1 cellular context compared by ENCODE assay signal in the genomic region with DNA sequence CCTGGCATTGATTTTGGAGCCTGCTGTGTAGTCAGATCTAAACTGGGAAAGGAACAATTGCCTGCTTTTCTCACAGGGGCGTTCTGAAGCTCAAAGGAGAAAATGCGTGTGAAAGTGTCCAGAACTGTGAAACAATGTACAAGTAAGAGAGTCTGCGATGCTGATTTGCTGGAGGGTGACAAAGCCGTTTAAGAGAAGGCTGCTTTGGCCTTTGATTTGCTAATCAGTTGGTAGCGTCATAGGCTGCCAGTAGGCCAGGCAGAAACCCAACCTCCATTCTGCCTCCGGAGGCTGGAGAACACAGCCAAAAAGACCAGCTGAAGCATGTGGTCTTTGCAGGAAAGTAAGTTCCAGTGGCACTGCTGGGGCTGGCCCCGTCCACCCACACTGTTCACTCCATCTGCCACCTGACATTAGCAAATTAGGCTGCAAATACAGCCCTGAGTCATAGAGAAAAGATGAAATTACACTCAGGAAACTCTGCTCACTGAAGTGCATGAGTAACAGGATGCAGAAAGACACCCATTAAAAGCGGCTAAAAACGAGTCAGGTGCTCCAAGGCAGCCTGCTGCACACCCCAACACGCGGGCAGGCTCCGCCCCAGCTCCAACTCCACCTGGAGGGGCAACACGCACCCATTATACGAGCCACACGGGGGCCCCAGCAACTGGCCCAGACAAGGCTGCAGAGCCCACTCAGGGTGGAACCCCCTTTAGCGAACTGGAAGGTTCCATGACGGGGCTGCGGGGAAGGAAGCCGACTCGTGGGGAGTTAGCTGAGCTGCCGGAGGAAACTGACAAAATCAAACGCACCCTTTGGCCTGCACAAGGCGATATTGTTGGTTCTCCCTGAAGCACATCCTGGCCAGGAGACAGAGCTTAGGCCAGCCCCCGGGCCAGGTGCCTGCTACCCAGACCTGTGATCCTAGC.
A peak's percentile ranks its signal among the peaks of the same experiment; 100 is the strongest.
TF ChIP-seq lines count a peak whose summit lies in the region.

No MANE protein-coding gene starts in this region.

TF ChIP-seq in GM12878, 131 proteins besides CTCF, POLR2A, EP300 and RAD21 (continued from another document and continues in another):
- TF ChIP-seq, protein P1, sequence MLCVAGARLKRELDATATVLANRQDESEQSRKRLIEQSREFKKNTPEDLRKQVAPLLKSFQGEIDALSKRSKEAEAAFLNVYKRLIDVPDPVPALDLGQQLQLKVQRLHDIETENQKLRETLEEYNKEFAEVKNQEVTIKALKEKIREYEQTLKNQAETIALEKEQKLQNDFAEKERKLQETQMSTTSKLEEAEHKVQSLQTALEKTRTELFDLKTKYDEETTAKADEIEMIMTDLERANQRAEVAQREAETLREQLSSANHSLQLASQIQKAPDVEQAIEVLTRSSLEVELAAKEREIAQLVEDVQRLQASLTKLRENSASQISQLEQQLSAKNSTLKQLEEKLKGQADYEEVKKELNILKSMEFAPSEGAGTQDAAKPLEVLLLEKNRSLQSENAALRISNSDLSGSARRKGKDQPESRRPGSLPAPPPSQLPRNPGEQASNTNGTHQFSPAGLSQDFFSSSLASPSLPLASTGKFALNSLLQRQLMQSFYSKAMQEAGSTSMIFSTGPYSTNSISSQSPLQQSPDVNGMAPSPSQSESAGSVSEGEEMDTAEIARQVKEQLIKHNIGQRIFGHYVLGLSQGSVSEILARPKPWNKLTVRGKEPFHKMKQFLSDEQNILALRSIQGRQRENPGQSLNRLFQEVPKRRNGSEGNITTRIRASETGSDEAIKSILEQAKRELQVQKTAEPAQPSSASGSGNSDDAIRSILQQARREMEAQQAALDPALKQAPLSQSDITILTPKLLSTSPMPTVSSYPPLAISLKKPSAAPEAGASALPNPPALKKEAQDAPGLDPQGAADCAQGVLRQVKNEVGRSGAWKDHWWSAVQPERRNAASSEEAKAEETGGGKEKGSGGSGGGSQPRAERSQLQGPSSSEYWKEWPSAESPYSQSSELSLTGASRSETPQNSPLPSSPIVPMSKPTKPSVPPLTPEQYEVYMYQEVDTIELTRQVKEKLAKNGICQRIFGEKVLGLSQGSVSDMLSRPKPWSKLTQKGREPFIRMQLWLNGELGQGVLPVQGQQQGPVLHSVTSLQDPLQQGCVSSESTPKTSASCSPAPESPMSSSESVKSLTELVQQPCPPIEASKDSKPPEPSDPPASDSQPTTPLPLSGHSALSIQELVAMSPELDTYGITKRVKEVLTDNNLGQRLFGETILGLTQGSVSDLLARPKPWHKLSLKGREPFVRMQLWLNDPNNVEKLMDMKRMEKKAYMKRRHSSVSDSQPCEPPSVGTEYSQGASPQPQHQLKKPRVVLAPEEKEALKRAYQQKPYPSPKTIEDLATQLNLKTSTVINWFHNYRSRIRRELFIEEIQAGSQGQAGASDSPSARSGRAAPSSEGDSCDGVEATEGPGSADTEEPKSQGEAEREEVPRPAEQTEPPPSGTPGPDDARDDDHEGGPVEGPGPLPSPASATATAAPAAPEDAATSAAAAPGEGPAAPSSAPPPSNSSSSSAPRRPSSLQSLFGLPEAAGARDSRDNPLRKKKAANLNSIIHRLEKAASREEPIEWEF (IDR thresholded peaks at IDR 0.05; ENCODE audit: insufficient replicate concordance, low read depth, low read length), result no peak
- TF ChIP-seq JUND (IDR thresholded peaks at IDR 0.05; ENCODE audit: low read depth, low read length) (0 out of 2 replicates have a peak, but pooled peaks have one; percentile 58), FOXM1 (IDR thresholded peaks at IDR 0.05; ENCODE audit: low read depth, low read length) (peak; percentile 97), EGR1 (IDR thresholded peaks at IDR 0.05; ENCODE audit: borderline replicate concordance in 1 of 2, low read depth in 2 of 2, low read length in 2 of 2) (peak in 1 of 2 experiments; percentile 86; a peak in 1 of 3 replicates), SUZ12 (IDR thresholded peaks at IDR 0.05; ENCODE audit: unreplicated experiment) (no peak), NFIC (IDR thresholded peaks at IDR 0.05; ENCODE audit: low read depth, low read length) (peak; percentile 96), STAT1 (conservative IDR thresholded peaks at IDR 0.05) (no peak; the same call in 1 of the 2 replicates), MTA2 (IDR thresholded peaks at IDR 0.05; ENCODE audit: low read depth) (peak; percentile 95), SMARCA5 (IDR thresholded peaks at IDR 0.05) (no peak; the same call in 1 of the 2 replicates), PML (IDR thresholded peaks at IDR 0.05; ENCODE audit: low read length) (peak; percentile 83), HCFC1 (IDR thresholded peaks at IDR 0.05; ENCODE audit: low read length) (peak; percentile 31; the same call in 1 of the 2 replicates), ZNF24 (IDR thresholded peaks at IDR 0.05) (no peak), GABPA (IDR thresholded peaks at IDR 0.05; ENCODE audit: low read depth) (peak; percentile 66), POLR2AphosphoS2 (IDR thresholded peaks at IDR 0.05; ENCODE audit: low read depth, low read length) (peak; percentile 48; the same call in 1 of the 2 replicates), PAX8 (IDR thresholded peaks at IDR 0.05) (no peak), RB1 (IDR thresholded peaks at IDR 0.05; ENCODE audit: borderline replicate concordance) (peak; percentile 56; the same call in 1 of the 2 replicates), RELA (IDR thresholded peaks at IDR 0.05; ENCODE audit: borderline replicate concordance, partially characterized antibody) (peak; percentile 66), EED (IDR thresholded peaks at IDR 0.05; ENCODE audit: low read depth) (peak; percentile 91), CEBPB (IDR thresholded peaks at IDR 0.05; ENCODE audit: borderline replicate concordance in 1 of 2, low read depth in 2 of 2, low read length in 2 of 2) (peak in 1 of 2 experiments; percentile 83; a peak in 2 of 4 replicates), SPI1 (IDR thresholded peaks at IDR 0.05; ENCODE audit: borderline replicate concordance, insufficient read depth, low read depth, low read length) (0 out of 2 replicates have a peak, but pooled peaks have one; percentile 9), MYC (IDR thresholded peaks at IDR 0.05; ENCODE audit: insufficient read depth, insufficient read length, insufficient replicate concordance, low read length, severe bottlenecking) (peak; percentile 40), MEF2A (IDR thresholded peaks at IDR 0.05; ENCODE audit: insufficient read depth, low read depth, low read length) (peak; percentile 92; the same call in 1 of the 2 replicates), TAF1 (IDR thresholded peaks at IDR 0.05; ENCODE audit: borderline replicate concordance, low read depth, low read length) (peak; percentile 18; the same call in 1 of the 2 replicates), NR2C1 (IDR thresholded peaks at IDR 0.05) (no peak), MXI1 (IDR thresholded peaks at IDR 0.05; ENCODE audit: low read depth, low read length) (peak; percentile 64; the same call in 1 of the 2 replicates), IRF4 (IDR thresholded peaks at IDR 0.05; ENCODE audit: low read depth, low read length) (peak; percentile 1; the same call in 1 of the 2 replicates)
- TF ChIP-seq, protein P2, sequence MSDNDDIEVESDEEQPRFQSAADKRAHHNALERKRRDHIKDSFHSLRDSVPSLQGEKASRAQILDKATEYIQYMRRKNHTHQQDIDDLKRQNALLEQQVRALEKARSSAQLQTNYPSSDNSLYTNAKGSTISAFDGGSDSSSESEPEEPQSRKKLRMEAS (IDR thresholded peaks at IDR 0.05; ENCODE audit: low read depth, low read length), result peak; percentile 87
- TF ChIP-seq, protein P3, sequence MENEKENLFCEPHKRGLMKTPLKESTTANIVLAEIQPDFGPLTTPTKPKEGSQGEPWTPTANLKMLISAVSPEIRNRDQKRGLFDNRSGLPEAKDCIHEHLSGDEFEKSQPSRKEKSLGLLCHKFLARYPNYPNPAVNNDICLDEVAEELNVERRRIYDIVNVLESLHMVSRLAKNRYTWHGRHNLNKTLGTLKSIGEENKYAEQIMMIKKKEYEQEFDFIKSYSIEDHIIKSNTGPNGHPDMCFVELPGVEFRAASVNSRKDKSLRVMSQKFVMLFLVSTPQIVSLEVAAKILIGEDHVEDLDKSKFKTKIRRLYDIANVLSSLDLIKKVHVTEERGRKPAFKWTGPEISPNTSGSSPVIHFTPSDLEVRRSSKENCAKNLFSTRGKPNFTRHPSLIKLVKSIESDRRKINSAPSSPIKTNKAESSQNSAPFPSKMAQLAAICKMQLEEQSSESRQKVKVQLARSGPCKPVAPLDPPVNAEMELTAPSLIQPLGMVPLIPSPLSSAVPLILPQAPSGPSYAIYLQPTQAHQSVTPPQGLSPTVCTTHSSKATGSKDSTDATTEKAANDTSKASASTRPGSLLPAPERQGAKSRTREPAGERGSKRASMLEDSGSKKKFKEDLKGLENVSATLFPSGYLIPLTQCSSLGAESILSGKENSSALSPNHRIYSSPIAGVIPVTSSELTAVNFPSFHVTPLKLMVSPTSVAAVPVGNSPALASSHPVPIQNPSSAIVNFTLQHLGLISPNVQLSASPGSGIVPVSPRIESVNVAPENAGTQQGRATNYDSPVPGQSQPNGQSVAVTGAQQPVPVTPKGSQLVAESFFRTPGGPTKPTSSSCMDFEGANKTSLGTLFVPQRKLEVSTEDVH (IDR thresholded peaks at IDR 0.05; ENCODE audit: low read depth, partially characterized antibody), result peak; percentile 16
- TF ChIP-seq, protein P4, sequence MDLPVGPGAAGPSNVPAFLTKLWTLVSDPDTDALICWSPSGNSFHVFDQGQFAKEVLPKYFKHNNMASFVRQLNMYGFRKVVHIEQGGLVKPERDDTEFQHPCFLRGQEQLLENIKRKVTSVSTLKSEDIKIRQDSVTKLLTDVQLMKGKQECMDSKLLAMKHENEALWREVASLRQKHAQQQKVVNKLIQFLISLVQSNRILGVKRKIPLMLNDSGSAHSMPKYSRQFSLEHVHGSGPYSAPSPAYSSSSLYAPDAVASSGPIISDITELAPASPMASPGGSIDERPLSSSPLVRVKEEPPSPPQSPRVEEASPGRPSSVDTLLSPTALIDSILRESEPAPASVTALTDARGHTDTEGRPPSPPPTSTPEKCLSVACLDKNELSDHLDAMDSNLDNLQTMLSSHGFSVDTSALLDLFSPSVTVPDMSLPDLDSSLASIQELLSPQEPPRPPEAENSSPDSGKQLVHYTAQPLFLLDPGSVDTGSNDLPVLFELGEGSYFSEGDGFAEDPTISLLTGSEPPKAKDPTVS (IDR thresholded peaks at IDR 0.05; ENCODE audit: low read depth, low read length), result peak; percentile 85; the same call in 1 of the 2 replicates
- TF ChIP-seq, protein P5, sequence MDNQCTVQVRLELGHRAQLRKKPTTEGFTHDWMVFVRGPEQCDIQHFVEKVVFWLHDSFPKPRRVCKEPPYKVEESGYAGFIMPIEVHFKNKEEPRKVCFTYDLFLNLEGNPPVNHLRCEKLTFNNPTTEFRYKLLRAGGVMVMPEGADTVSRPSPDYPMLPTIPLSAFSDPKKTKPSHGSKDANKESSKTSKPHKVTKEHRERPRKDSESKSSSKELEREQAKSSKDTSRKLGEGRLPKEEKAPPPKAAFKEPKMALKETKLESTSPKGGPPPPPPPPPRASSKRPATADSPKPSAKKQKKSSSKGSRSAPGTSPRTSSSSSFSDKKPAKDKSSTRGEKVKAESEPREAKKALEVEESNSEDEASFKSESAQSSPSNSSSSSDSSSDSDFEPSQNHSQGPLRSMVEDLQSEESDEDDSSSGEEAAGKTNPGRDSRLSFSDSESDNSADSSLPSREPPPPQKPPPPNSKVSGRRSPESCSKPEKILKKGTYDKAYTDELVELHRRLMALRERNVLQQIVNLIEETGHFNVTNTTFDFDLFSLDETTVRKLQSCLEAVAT (IDR thresholded peaks at IDR 0.05), result peak; percentile 86
- TF ChIP-seq, protein P6, sequence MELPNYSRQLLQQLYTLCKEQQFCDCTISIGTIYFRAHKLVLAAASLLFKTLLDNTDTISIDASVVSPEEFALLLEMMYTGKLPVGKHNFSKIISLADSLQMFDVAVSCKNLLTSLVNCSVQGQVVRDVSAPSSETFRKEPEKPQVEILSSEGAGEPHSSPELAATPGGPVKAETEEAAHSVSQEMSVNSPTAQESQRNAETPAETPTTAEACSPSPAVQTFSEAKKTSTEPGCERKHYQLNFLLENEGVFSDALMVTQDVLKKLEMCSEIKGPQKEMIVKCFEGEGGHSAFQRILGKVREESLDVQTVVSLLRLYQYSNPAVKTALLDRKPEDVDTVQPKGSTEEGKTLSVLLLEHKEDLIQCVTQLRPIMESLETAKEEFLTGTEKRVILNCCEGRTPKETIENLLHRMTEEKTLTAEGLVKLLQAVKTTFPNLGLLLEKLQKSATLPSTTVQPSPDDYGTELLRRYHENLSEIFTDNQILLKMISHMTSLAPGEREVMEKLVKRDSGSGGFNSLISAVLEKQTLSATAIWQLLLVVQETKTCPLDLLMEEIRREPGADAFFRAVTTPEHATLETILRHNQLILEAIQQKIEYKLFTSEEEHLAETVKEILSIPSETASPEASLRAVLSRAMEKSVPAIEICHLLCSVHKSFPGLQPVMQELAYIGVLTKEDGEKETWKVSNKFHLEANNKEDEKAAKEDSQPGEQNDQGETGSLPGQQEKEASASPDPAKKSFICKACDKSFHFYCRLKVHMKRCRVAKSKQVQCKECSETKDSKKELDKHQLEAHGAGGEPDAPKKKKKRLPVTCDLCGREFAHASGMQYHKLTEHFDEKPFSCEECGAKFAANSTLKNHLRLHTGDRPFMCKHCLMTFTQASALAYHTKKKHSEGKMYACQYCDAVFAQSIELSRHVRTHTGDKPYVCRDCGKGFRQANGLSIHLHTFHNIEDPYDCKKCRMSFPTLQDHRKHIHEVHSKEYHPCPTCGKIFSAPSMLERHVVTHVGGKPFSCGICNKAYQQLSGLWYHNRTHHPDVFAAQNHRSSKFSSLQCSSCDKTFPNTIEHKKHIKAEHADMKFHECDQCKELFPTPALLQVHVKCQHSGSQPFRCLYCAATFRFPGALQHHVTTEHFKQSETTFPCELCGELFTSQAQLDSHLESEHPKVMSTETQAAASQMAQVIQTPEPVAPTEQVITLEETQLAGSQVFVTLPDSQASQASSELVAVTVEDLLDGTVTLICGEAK (IDR thresholded peaks at IDR 0.05; ENCODE audit: borderline replicate concordance), result peak; percentile 55; the same call in 1 of the 2 replicates
- TF ChIP-seq, protein P7, sequence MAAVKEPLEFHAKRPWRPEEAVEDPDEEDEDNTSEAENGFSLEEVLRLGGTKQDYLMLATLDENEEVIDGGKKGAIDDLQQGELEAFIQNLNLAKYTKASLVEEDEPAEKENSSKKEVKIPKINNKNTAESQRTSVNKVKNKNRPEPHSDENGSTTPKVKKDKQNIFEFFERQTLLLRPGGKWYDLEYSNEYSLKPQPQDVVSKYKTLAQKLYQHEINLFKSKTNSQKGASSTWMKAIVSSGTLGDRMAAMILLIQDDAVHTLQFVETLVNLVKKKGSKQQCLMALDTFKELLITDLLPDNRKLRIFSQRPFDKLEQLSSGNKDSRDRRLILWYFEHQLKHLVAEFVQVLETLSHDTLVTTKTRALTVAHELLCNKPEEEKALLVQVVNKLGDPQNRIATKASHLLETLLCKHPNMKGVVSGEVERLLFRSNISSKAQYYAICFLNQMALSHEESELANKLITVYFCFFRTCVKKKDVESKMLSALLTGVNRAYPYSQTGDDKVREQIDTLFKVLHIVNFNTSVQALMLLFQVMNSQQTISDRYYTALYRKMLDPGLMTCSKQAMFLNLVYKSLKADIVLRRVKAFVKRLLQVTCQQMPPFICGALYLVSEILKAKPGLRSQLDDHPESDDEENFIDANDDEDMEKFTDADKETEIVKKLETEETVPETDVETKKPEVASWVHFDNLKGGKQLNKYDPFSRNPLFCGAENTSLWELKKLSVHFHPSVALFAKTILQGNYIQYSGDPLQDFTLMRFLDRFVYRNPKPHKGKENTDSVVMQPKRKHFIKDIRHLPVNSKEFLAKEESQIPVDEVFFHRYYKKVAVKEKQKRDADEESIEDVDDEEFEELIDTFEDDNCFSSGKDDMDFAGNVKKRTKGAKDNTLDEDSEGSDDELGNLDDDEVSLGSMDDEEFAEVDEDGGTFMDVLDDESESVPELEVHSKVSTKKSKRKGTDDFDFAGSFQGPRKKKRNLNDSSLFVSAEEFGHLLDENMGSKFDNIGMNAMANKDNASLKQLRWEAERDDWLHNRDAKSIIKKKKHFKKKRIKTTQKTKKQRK (IDR thresholded peaks at IDR 0.05; ENCODE audit: low read depth, low read length), result no peak
